16 cellular contexts compared by ENCODE assay signal in the genomic region with DNA sequence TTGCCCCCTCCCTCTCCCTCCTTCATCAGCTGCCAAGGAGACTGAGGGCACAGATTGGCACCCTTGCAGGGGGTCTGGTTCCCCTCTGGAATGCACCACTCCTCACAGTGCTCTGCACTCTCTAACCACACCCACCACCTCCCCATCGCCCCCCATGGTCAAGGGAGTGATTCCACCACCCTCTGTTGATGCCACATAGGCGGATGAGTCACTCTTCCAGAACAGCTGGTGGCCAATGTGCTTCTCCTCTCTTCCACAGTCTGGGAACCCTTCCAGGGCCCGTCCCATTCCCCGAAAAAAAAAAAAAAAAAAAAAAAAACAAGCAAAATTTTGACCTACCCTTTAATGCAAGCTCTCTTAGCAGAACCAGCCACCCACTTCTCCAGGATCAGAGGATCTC.
DNase-seq lines count a peak whose midpoint lies in the region; ATAC-seq and TF ChIP-seq lines count a peak whose summit lies in the region.
"Had no signal": no experiment of that assay in that cellular context is flagged by ENCODE, and none has a peak within 500 bp of the region (broad histone marks: within the 10 kb centered on the region; RNA-seq: fewer than 3 reads in every experiment).

No MANE protein-coding gene starts in this region.

- H3K36me3 ChIP-seq in naive thymus-derived CD4-positive, alpha-beta T cell (ENCODE audit: control insufficient read depth in 2 of 3, insufficient read depth in 3 of 3, low read length in 3 of 3), result no peaks in the 10 kb centered on the region
- H3K36me3 ChIP-seq in gastroesophageal sphincter, result no peaks in the 10 kb centered on the region
- H3K36me3 ChIP-seq: upper lobe of right lung had no signal

- peak overlapping the region in 2 of 10 donors; percentile 25 to 52 for H3K4me3 Mint-ChIP-seq in naive thymus-derived CD4-positive, alpha-beta T cell
- H3K4me3 Mint-ChIP-seq: endodermal cell had no signal

- 0% methylated on average over 1 of the region's 4 CpGs; no CpG with 5 or more reads in 1 of the 2 donors for WGBS in gastroesophageal sphincter (ENCODE audit: low coverage in 1 of 2), 2 donors

- CTCF ChIA-PET in naive thymus-derived CD4-positive, alpha-beta T cell (lab: Charles Lee), result interaction anchor here (1.6 kb wide), 1 partner anchor 353 kb away, joined by 7 read pairs; no protein-coding TSS in a partner anchor

- peak overlapping the region in 5 of 9 donors; percentile 7 to 81 (median 38) for H3K27ac Mint-ChIP-seq in naive thymus-derived CD4-positive, alpha-beta T cell
- H3K27ac Mint-ChIP-seq: endodermal cell, progenitor cell of endocrine pancreas had no signal

- peaks cover 0 to 8% (median 0%) of the 10 kb centered on the region in 11 donors for H3K9me3 Mint-ChIP-seq in naive thymus-derived CD4-positive, alpha-beta T cell

- peaks cover 0 to 5% (median 0%) of the 10 kb centered on the region in 5 donors for H3K36me3 Mint-ChIP-seq in naive thymus-derived CD4-positive, alpha-beta T cell

- H3K4me1 Mint-ChIP-seq in naive thymus-derived CD4-positive, alpha-beta T cell, result peaks cover 41 to 96% (median 87%) of the 10 kb centered on the region in 7 donors

- ATAC-seq in naive thymus-derived CD4-positive, alpha-beta T cell, result no peak
- ATAC-seq in HG03280 (IDR thresholded peaks at IDR 0.05; ENCODE audit: unreplicated experiment) (no peak), gastroesophageal sphincter (no peak)
- ATAC-seq: upper lobe of right lung had no signal

- H3K4me1 ChIP-seq in naive thymus-derived CD4-positive, alpha-beta T cell (ENCODE audit: control insufficient read depth in 2 of 2, insufficient read depth in 2 of 2, low read length in 2 of 2), result peaks cover 19 to 63% of the 10 kb centered on the region in 2 donors
- H3K4me1 ChIP-seq in gastroesophageal sphincter, result peaks cover 2 to 24% (median 12%) of the 10 kb centered on the region in 3 donors

- H3K27ac ChIP-seq in naive thymus-derived CD4-positive, alpha-beta T cell (ENCODE audit: low read depth, low read length), result no peak overlapping the region
- no peak overlapping the region for H3K27ac ChIP-seq in gastroesophageal sphincter
- H3K27ac ChIP-seq: upper lobe of right lung had no signal

- peaks cover 0 to 5% (median 0%) of the 10 kb centered on the region in 5 donors for H3K27me3 Mint-ChIP-seq in naive thymus-derived CD4-positive, alpha-beta T cell
- H3K27me3 Mint-ChIP-seq: progenitor cell of endocrine pancreas had no signal

- POLR2A ChIA-PET in naive thymus-derived CD4-positive, alpha-beta T cell (lab: Charles Lee), result interaction anchor here (0.7 to 6.3 kb wide), 4 partner anchors 12 to 344 kb away, joined by 3 to 59 read pairs (median 3); no protein-coding TSS in a partner anchor

- no peak for TF ChIP-seq POLR2A in gastroesophageal sphincter (IDR thresholded peaks at IDR 0.05)

- intact Hi-C loops in naive thymus-derived CD4-positive, alpha-beta T cell (cut with micrococcal nuclease), result no loop called here

- DNase-seq in DMS 273 (lab: John Stamatoyannopoulos, UW; ENCODE audit: unreplicated experiment) (peak; percentile 71), M059J (ENCODE audit: low read depth) (peak; percentile 87), dermis microvascular lymphatic vessel endothelial cell (ENCODE audit: low read depth in 2 of 2) (peak; percentile 25 to 27), UCSD-AML1 (lab: John Stamatoyannopoulos, UW; ENCODE audit: unreplicated experiment) (no peak)
- DNase-seq in naive thymus-derived CD4-positive, alpha-beta T cell, result no peak
- no peak for DNase-seq in stimulated activated CD4-positive, alpha-beta T cell treated with anti-CD3 and anti-CD28 coated beads, Interleukin-2, amount 100 ng/mL, for 24 hours
- DNase-seq: activated CD4-positive, alpha-beta T cell treated with anti-CD3 and anti-CD28 coated beads for 1 hour; activated naive CD4-positive, alpha-beta T cell; DMS79 treated with DMSO at 0.1 percent for 48 hours; endodermal cell; H7; RPMI8226; upper lobe of right lung had no signal

- no peak for TF ChIP-seq EP300 in gastroesophageal sphincter (IDR thresholded peaks at IDR 0.05)

- no peak for TF ChIP-seq CTCF in gastroesophageal sphincter (IDR thresholded peaks at IDR 0.05)

- no peaks in the 10 kb centered on the region for H3K9me3 ChIP-seq in naive thymus-derived CD4-positive, alpha-beta T cell (ENCODE audit: control insufficient read depth in 2 of 3, low read length in 3 of 3)
- H3K9me3 ChIP-seq in gastroesophageal sphincter, result no peaks in the 10 kb centered on the region
- H3K9me3 ChIP-seq: upper lobe of right lung had no signal

- H3K27me3 ChIP-seq in naive thymus-derived CD4-positive, alpha-beta T cell (ENCODE audit: control insufficient read depth in 2 of 2, insufficient read depth in 2 of 2, low read length in 2 of 2), result no peaks in the 10 kb centered on the region
- no peaks in the 10 kb centered on the region for H3K27me3 ChIP-seq in gastroesophageal sphincter
- H3K27me3 ChIP-seq: upper lobe of right lung had no signal

- H3K4me3 ChIP-seq in naive thymus-derived CD4-positive, alpha-beta T cell (ENCODE audit: low read length), result no peak overlapping the region
- H3K4me3 ChIP-seq in gastroesophageal sphincter, result no peak overlapping the region
- H3K4me3 ChIP-seq: upper lobe of right lung had no signal

Comparison
In these comparisons a context has a peak if more than half of its experiments do, and no peak if none do; other contexts are left out.
1. DNase-seq: peak in DMS 273 (single experiment), M059J (single experiment) and dermis microvascular lymphatic vessel endothelial cell (2 of 2); none in naive thymus-derived CD4-positive, alpha-beta T cell (0 of 9), stimulated activated CD4-positive, alpha-beta T cell treated with anti-CD3 and anti-CD28 coated beads, Interleukin-2, amount 100 ng/mL, for 24 hours (0 of 2) and UCSD-AML1 (single experiment).